8 cellular contexts compared by ENCODE assay signal in the genomic region with DNA sequence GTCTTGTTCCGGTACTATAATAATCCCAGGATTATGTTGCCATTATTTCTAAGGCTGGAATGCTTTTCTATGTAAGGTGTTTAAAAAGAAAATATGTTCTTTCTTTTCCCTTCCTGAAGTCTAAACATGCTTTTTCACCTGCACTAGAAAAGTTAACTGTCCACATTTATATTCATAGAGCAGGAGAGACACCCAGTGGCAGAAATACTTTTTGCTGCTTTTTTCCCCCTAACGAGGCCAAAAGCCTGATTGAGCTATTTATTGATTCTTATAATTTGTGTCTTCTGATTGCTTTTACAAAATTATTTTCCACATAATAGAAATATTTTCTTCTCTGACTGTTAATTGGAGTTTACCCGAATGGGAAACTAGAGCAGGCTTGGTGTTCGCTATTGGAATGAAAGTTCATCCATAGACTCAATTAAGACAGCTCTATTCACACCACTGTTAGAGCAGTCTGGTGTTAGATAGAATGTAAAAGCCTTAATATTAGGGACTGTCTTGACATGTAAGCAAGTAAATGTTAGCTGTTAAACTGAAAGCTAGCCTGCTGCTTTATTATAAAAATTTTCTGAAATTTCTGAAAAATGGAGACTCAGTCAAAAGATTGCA. TPM values are rescaled to one million over a fixed set of nuclear protein-coding genes. Genes with fewer than 3 reads are reported as not detected.
DNase-seq lines count a peak whose midpoint lies in the region; ATAC-seq and FAIRE-seq lines count a peak whose summit lies in the region.

No MANE protein-coding gene starts in this region.

- intact Hi-C loops in Right ventricle myocardium superior (cut with DNase I) (loop anchor here (2.0 kb wide), 1 partner anchor 183 kb away; no protein-coding TSS in a partner anchor), right cardiac atrium (cut with DNase I) (loop anchor here (1.0 to 5.0 kb wide), 4 partner anchors 180 to 185 kb away; no protein-coding TSS in a partner anchor)

- 65% methylated on average over 4 of the region's 4 CpGs for WGBS in right cardiac atrium

- H3K9me3 ChIP-seq in right cardiac atrium (ENCODE audit: control insufficient read depth, low read length) = no peaks in the 10 kb centered on the region
- H3K9me3 ChIP-seq in HAP-1 = no peaks in the 10 kb centered on the region

- ATAC-seq in Right ventricle myocardium superior (ENCODE audit: poor library complexity) (peak; percentile 77), right cardiac atrium (no peak), GM21526 (IDR thresholded peaks at IDR 0.05; ENCODE audit: low FRiP score, unreplicated experiment) (no peak)

- in situ Hi-C loops in HAP-1 (cut with MboI; ENCODE audit: low sequenced_read_pairs) = no loop called here

- no peak overlapping the region for H3K4me3 ChIP-seq in right cardiac atrium (ENCODE audit: low read length)
- H3K4me3 ChIP-seq in HAP-1 = no peak overlapping the region

- H3K4me1 ChIP-seq in right cardiac atrium (ENCODE audit: control insufficient read depth, insufficient read depth, low read length) = no peaks in the 10 kb centered on the region
- H3K4me1 ChIP-seq in HAP-1 = no peaks in the 10 kb centered on the region

- peaks cover 14% of the 10 kb centered on the region; the same call in 1 of the 2 replicates for H3K36me3 ChIP-seq in HAP-1 (replicated peaks)

- no peak for DNase-seq in Right ventricle myocardium superior
- no peak for DNase-seq in right cardiac atrium
- peak; percentile 41 to 63 for DNase-seq in HAP-1 (ENCODE audit: low spot score in 2 of 2)
- peak; percentile 30 for DNase-seq in NCI-H748 treated with DMSO at 0.1 percent for 48 hours (lab: John Stamatoyannopoulos, UW)
- peak; percentile 39 for DNase-seq in myocyte (ENCODE audit: low read depth)
- DNase-seq in hepatic stellate cell (ENCODE audit: low spot score) = no peak

- H3K27me3 ChIP-seq in right cardiac atrium (ENCODE audit: control insufficient read depth, insufficient read depth) (no peaks in the 10 kb centered on the region), HAP-1 (ENCODE audit: low read depth) (no peaks in the 10 kb centered on the region)

- peak; percentile 61 for FAIRE-seq in colon (lab: Jason Lieb, UNC)

- no peak overlapping the region for H3K27ac ChIP-seq in right cardiac atrium (ENCODE audit: low read length)

RNA-seq across cellular contexts. Expression of a gene that starts 15.8 kb away (rescaled TPM):
- total RNA-seq in Right ventricle myocardium superior (5.5 TPM), right cardiac atrium (1 to 10 TPM; 3.4 to 4.8 (median 4.1) TPM), myocyte (14.4 and 15.9 TPM in 2 replicates)
- 1.6 TPM for polyA plus RNA-seq in right cardiac atrium
- polyA plus RNA-seq in myocyte (2012) = 3.9 TPM

RNA-seq across cellular contexts. Expression of a gene that starts 21.5 kb away (rescaled TPM):
- total RNA-seq in Right ventricle myocardium superior = 4.5 TPM
- total RNA-seq in right cardiac atrium = 1 to 10 TPM; 5.2 to 5.8 (median 5.5) TPM
- 4.9 TPM for polyA plus RNA-seq in right cardiac atrium
- 9.8 and 10.8 TPM in 2 replicates for total RNA-seq in myocyte
- 5.6 TPM for polyA plus RNA-seq in myocyte (2012)

Comparison
In these comparisons a context has a peak if more than half of its experiments do, and no peak if none do; other contexts are left out.
1. DNase-seq: peak in HAP-1 (2 of 2), NCI-H748 treated with DMSO at 0.1 percent for 48 hours (single experiment) and myocyte (single experiment); none in Right ventricle myocardium superior (single experiment), right cardiac atrium (0 of 3) and hepatic stellate cell (single experiment).